In the genomic region with DNA sequence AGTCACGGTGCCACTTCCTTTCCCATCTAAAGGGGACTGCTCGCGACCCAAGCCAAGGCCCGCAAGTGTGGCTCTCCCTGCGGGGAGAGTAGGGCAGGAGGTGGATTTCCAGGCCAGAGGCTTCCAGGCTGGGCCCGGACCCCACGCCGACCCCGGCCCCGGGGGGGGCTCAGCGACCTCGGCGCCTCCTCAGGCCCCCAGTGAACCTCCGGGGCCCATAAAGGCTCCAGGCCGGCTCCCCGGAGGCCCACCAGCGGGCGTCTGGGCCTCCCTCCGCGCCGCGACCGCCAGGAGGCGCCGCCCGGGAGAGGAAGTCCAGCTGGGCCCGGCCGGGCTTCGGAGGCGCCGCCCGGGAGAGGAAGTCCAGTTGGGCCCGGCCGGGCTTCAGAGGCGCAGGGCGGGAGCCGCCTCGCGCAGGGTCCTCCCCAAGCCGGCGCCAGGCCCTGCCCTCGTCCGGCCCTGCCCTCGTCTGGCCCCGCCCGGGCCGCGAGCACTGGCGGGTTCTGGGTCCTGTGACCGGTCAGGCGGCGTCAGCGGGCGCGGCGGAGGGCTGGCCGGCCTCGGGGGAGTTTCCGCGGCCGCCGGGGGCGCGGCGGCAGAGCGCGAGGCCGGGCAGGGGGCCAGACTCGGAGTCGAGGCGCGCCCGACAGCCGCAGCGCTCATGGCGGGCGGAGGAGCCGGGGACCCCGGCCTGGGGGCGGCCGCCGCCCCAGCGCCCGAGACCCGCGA, we compare ENCODE assay signal across 8 cellular contexts. TPM values are rescaled to one million over a fixed set of nuclear protein-coding genes. Genes with fewer than 3 reads are reported as not detected.
DNase-seq lines count a peak whose midpoint lies in the region; ATAC-seq and TF ChIP-seq lines count a peak whose summit lies in the region.

Gene RAB32 (plus strand): TSS at position 623 of the 729 bp plus-strand sequence. CDS start 39 bp downstream, at position 662.

- peaks cover 26% of the 10 kb centered on the region for H3K27me3 Mint-ChIP-seq in activated B cell treated with CpG ODN at 0.5 μM for 24 hours
- H3K27me3 Mint-ChIP-seq in memory B cell: peaks cover 12% of the 10 kb centered on the region

- H3K9me3 Mint-ChIP-seq in activated B cell treated with CpG ODN at 0.5 μM for 24 hours (no peaks in the 10 kb centered on the region), memory B cell (no peaks in the 10 kb centered on the region)

- TF ChIP-seq RAD21 in Ishikawa (IDR thresholded peaks at IDR 0.05; ENCODE audit: low read depth): peak; percentile 18; the same call in 1 of the 2 replicates

- H3K36me3 ChIP-seq in subcutaneous abdominal adipose tissue (ENCODE audit: control insufficient read depth in 5 of 5, insufficient read depth in 5 of 5, low read length in 5 of 5): no peaks in the 10 kb centered on the region

- peak within 1 kb of the TSS; percentile 75 to 95 (median 91) for H3K9ac ChIP-seq in subcutaneous abdominal adipose tissue (ENCODE audit: low read length in 5 of 5)

- TF ChIP-seq CTCF in activated B cell treated with CpG ODN at 0.5 μM for 24 hours (IDR thresholded peaks at IDR 0.05): no peak

- peak within 1 kb of the TSS; percentile 69 for H3K4me3 Mint-ChIP-seq in activated B cell treated with CpG ODN at 0.5 μM for 24 hours
- H3K4me3 Mint-ChIP-seq in memory B cell: peak within 1 kb of the TSS; percentile 19

- peaks cover 9% of the 10 kb centered on the region for H3K4me1 Mint-ChIP-seq in activated B cell treated with CpG ODN at 0.5 μM for 24 hours
- H3K4me1 Mint-ChIP-seq in memory B cell: no peaks in the 10 kb centered on the region

- H3K9me3 ChIP-seq in subcutaneous abdominal adipose tissue (ENCODE audit: control insufficient read depth in 5 of 5, low read length in 5 of 5): no peaks in the 10 kb centered on the region

- peaks cover 3 to 38% (median 31%) of the 10 kb centered on the region in 5 donors for H3K4me1 ChIP-seq in subcutaneous abdominal adipose tissue (ENCODE audit: control insufficient read depth in 5 of 5, insufficient read depth in 5 of 5, low read length in 5 of 5)

- DNase-seq in GM04503 (ENCODE audit: low read depth): peak; percentile 70
- DNase-seq in activated B cell treated with CpG ODN at 0.5 μM for 24 hours: no peak
- DNase-seq in epidermal melanocyte (ENCODE audit: insufficient read length, low spot score): peak; percentile 80
- DNase-seq in memory B cell (ENCODE audit: low spot score in 2 of 2): no peak
- no peak for DNase-seq in NCI-H1436 (lab: John Stamatoyannopoulos, UW)

- intact Hi-C loops in activated B cell treated with CpG ODN at 0.5 μM for 24 hours (cut with micrococcal nuclease): no loop called here

- H3K27ac Mint-ChIP-seq in activated B cell treated with CpG ODN at 0.5 μM for 24 hours (no peak within 1 kb of the TSS), memory B cell (no peak within 1 kb of the TSS)

- no peaks in the 10 kb centered on the region for H3K36me3 Mint-ChIP-seq in activated B cell treated with CpG ODN at 0.5 μM for 24 hours (ENCODE audit: low read depth)
- H3K36me3 Mint-ChIP-seq in memory B cell: no peaks in the 10 kb centered on the region

- H3K27me3 ChIP-seq in subcutaneous abdominal adipose tissue (ENCODE audit: control insufficient read depth in 5 of 5, insufficient read depth in 4 of 5, low read length in 5 of 5): no peaks in the 10 kb centered on the region

- ATAC-seq in GM21737 (IDR thresholded peaks at IDR 0.05; ENCODE audit: unreplicated experiment): peak; percentile 85
- no peak for ATAC-seq in activated B cell treated with CpG ODN at 0.5 μM for 24 hours (ENCODE audit: low read depth)
- ATAC-seq in memory B cell (ENCODE audit: low read depth): no peak

- CTCF ChIA-PET in activated B cell treated with CpG ODN at 0.5 μM for 24 hours (lab: Charles Lee): no interaction called here

- TF ChIP-seq EP300 in Ishikawa (IDR thresholded peaks at IDR 0.05; ENCODE audit: borderline replicate concordance): no peak; the same call in 1 of the 2 replicates

- POLR2A ChIA-PET in activated B cell treated with CpG ODN at 0.5 μM for 24 hours (lab: Charles Lee): no interaction called here

- H3K4me3 ChIP-seq in subcutaneous abdominal adipose tissue (ENCODE audit: low read depth in 1 of 5, low read length in 5 of 5): peak within 1 kb of the TSS; percentile 77 to 94 (median 85)

- H3K27ac ChIP-seq in subcutaneous abdominal adipose tissue (ENCODE audit: low read depth, low read length): peak within 1 kb of the TSS; percentile 97

TF ChIP-seq in Ishikawa, 13 proteins besides CTCF, POLR2A, EP300 and RAD21:
- TF ChIP-seq REST (IDR thresholded peaks at IDR 0.05; ENCODE audit: low read depth): 0 out of 2 replicates have a peak, but pooled peaks have one; percentile 9
- peak; percentile 73 for TF ChIP-seq USF1 (IDR thresholded peaks at IDR 0.05)
- 0 out of 2 replicates have a peak, but pooled peaks have one; percentile 6 for TF ChIP-seq YY1 (IDR thresholded peaks at IDR 0.05; ENCODE audit: low read depth)
- TF ChIP-seq TAF1 (IDR thresholded peaks at IDR 0.05; ENCODE audit: low read depth): no peak; the same call in 1 of the 2 replicates

RNA-seq across cellular contexts. Expression of gene RAB32, which starts in this region (rescaled TPM):
- not detected in 2 replicates for total RNA-seq in activated B cell treated with CpG ODN at 0.5 μM for 24 hours

Comparison
In these comparisons a context has a peak if more than half of its experiments do, and no peak if none do; other contexts are left out.
1. DNase-seq: peak in GM04503 (single experiment) and epidermal melanocyte (single experiment); none in activated B cell treated with CpG ODN at 0.5 μM for 24 hours (single experiment), memory B cell (0 of 2) and NCI-H1436 (single experiment).